In the genomic region with DNA sequence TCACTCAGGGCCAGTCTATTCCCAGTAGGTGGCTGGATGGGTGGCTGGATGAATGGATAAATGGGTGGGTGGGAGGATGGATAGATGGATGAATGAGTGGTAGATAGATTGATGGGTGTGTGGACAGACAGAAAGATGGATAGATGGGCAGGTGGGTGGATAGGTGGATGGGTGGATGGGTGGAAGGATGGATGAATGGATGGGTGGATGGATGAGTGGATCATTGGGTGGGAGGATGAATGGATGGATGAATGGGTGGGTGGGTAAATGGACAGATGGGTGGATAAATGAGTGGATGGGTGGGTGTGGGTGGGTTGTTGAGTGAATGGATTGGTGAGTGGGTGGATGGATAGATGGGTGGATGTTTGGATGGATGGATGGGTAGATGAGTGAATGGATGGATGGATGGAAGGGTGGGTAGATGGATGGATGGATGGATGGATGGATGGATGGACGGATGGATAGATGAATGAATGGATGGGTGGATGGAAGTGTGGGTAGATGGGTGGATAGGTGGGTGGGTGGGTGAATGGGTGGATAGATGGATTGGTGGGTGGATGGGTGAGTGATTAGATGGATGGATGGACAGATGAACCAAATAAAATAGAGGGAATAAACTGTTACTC, we compare ENCODE assay signal across 26 cellular contexts. TPM values are rescaled to one million over a fixed set of nuclear protein-coding genes. Genes with fewer than 3 reads are reported as not detected.
DNase-seq lines count a peak whose midpoint lies in the region; ATAC-seq, FAIRE-seq and TF ChIP-seq lines count a peak whose summit lies in the region.
"Had no signal": no experiment of that assay in that cellular context is flagged by ENCODE, and none has a peak within 500 bp of the region (broad histone marks: within the 10 kb centered on the region; RNA-seq: fewer than 3 reads in every experiment).

No MANE protein-coding gene starts in this region.

- no peak overlapping the region for H3K23ac ChIP-seq in H1 (ENCODE audit: insufficient read length)

- CTCF ChIA-PET in HEK293 (lab: Yijun Ruan, JAX) (interaction anchor here (1.1 to 3.9 kb wide), 2 partner anchors 12 to 68 kb away, joined by 3 to 26 read pairs; no protein-coding TSS in a partner anchor), H1 (lab: Charles Lee; ENCODE audit: partially characterized antibody) (interaction anchor here (0.5 to 4.7 kb wide), 7 partner anchors 11 to 145 kb away, joined by 3 to 41 read pairs (median 5); no protein-coding TSS in a partner anchor)

- H3K4me1 ChIP-seq in HEK293 (ENCODE audit: control insufficient read depth, insufficient read depth, low read length) (no peaks in the 10 kb centered on the region), H1 (replicated peaks in 1 of 4; ENCODE audit: control insufficient read depth in 3 of 4, insufficient read depth in 4 of 4, low read length in 3 of 4) (no peaks in the 10 kb centered on the region; a peak in 1 of 7 replicates)
- H3K4me1 ChIP-seq: BE2C, BLaER1 had no signal

- no peaks in the 10 kb centered on the region for H3K79me2 ChIP-seq in H1 (ENCODE audit: control insufficient read depth in 1 of 2, insufficient read depth in 2 of 2, low read length in 2 of 2)

- no peak for TF ChIP-seq EP300 in H1 (IDR thresholded peaks at IDR 0.05; ENCODE audit: borderline replicate concordance in 1 of 2, low read depth in 2 of 2, low read length in 2 of 2)

- no peak for DNase-seq in H1 (ENCODE audit: low read depth in 1 of 2, low spot score in 2 of 2)
- DNase-seq in urothelium cell line (ENCODE audit: low spot score), result no peak
- no peak for DNase-seq in HCEC 1CT
- DNase-seq: 8988T; ACHN; BE2C; C1 segment of cervical spinal cord; CD4-positive, alpha-beta memory T cell; CD4-positive, CD25-positive, alpha-beta regulatory T cell; CD8-positive, alpha-beta memory T cell; COR-L47; DMS 273 treated with DMSO at 0.1 percent for 48 hours; DMS153; DMS53; DMS79; DND-41; EL; GDM1 had no signal

- H3K36me3 ChIP-seq in HEK293 (ENCODE audit: control insufficient read depth in 2 of 2, insufficient read depth in 1 of 2, low read length in 2 of 2) (no peaks in the 10 kb centered on the region), H1 (ENCODE audit: control insufficient read depth in 2 of 4, insufficient read depth in 4 of 4, low read length in 3 of 4) (no peaks in the 10 kb centered on the region)
- H3K36me3 ChIP-seq: BE2C, BLaER1 had no signal

- H2BK20ac ChIP-seq in H1 (ENCODE audit: low read length), result no peak overlapping the region

- H3K9ac ChIP-seq in H1 (replicated peaks in 1 of 4; ENCODE audit: extremely low read depth in 1 of 4, low read depth in 3 of 4, low read length in 3 of 4), result no peak overlapping the region
- H3K9ac ChIP-seq: BLaER1 had no signal

- TF ChIP-seq CTCF in HEK293 (tag by site-specific recombination; IDR thresholded peaks at IDR 0.05) (no peak), H1 (IDR thresholded peaks at IDR 0.05; ENCODE audit: control extremely low read depth in 1 of 3, insufficient read depth in 1 of 3, low read depth in 1 of 3, low read length in 3 of 3) (no peak)

- H3K27me3 ChIP-seq in H1 (replicated peaks in 1 of 4; ENCODE audit: control insufficient read depth in 3 of 4, extremely low read depth in 1 of 4, insufficient read depth in 3 of 4, low read length in 3 of 4), result no peaks in the 10 kb centered on the region
- H3K27me3 ChIP-seq: BE2C, BLaER1 had no signal

- no peak overlapping the region for H2BK120ac ChIP-seq in H1 (replicated peaks; ENCODE audit: low read depth, low read length)

- TF ChIP-seq POLR2A in H1 (IDR thresholded peaks at IDR 0.05; ENCODE audit: control extremely low read depth in 1 of 2, low read depth in 2 of 2, low read length in 2 of 2), result no peak

- no peak for FAIRE-seq in H1 (lab: Jason Lieb, UNC)
- peak; percentile 93 for FAIRE-seq in urothelium cell line (lab: Jason Lieb, UNC)
- FAIRE-seq: A204.1, GM12878, GM12892, GM18507 had no signal

- H3K4me3 ChIP-seq in HEK293 (ENCODE audit: low read depth, low read length) (no peak overlapping the region), H1 (ENCODE audit: extremely low read depth in 1 of 4, insufficient read depth in 2 of 4, low read depth in 3 of 4, low read length in 4 of 4) (no peak overlapping the region)
- H3K4me3 ChIP-seq: BLaER1, GM12878 had no signal

- H2BK15ac ChIP-seq in H1 (ENCODE audit: low read length), result no peak overlapping the region

- no peak overlapping the region for H4K8ac ChIP-seq in H1 (ENCODE audit: extremely low read depth, insufficient read depth, low read length)

- H3K27ac ChIP-seq in HEK293 (ENCODE audit: extremely low read depth, low read depth, low read length), result no peak overlapping the region
- no peak overlapping the region for H3K27ac ChIP-seq in H1 (ENCODE audit: low read depth, low read length)
- H3K27ac ChIP-seq: BLaER1 had no signal

- H2BK12ac ChIP-seq in H1 (ENCODE audit: low read depth, low read length), result no peak overlapping the region

- H2AFZ ChIP-seq in H1 (ENCODE audit: low read length), result no peak overlapping the region

- H3K14ac ChIP-seq in H1 (ENCODE audit: insufficient read length), result no peak overlapping the region

- no peak overlapping the region for H4K91ac ChIP-seq in H1 (replicated peaks; ENCODE audit: insufficient read length, low read length)

- H3K4ac ChIP-seq in H1 (replicated peaks; ENCODE audit: insufficient read length, low read depth, low read length), result no peak overlapping the region

- no peak overlapping the region for H3K18ac ChIP-seq in H1 (ENCODE audit: extremely low read depth, low read length)

- no peak overlapping the region for H4K5ac ChIP-seq in H1 (ENCODE audit: insufficient read length, low read depth, low read length)

- peaks cover 0 to 1% of the 10 kb centered on the region in 2 experiments for H4K20me1 ChIP-seq in H1 (replicated peaks in 1 of 2; ENCODE audit: control insufficient read depth in 1 of 2, insufficient read depth in 2 of 2, low read length in 2 of 2)
- H4K20me1 ChIP-seq: BLaER1 had no signal

- 83 to 86% methylated on average over 1 of the region's 1 CpG for WGBS in H1 (ENCODE audit: extremely low coverage in 1 of 2, insufficient coverage in 1 of 2, insufficient read length in 1 of 2, insufficient replicate concordance in 2 of 2, low coverage in 1 of 2, low lambda C conversion rate in 2 of 2, missing lambda C conversion rate in 1 of 2), 2 experiments

- no peak for TF ChIP-seq RAD21 in H1 (IDR thresholded peaks at IDR 0.05 in 1 of 2, conservative IDR thresholded peaks at IDR 0.05 in 1 of 2; ENCODE audit: low read depth in 2 of 2, low read length in 2 of 2)

- POLR2A ChIA-PET in HEK293 (lab: Yijun Ruan, JAX) (no interaction called here), H1 (lab: Charles Lee; ENCODE audit: partially characterized antibody) (no interaction called here)

- H3K56ac ChIP-seq in H1 (replicated peaks; ENCODE audit: insufficient read length, low read depth, low read length), result peak overlapping the region; percentile 69

- peaks cover 7% of the 10 kb centered on the region; the same call in 1 of the 2 replicates for H3K23me2 ChIP-seq in H1 (ENCODE audit: low read depth, low read length)

- H3K79me1 ChIP-seq in H1 (ENCODE audit: low read depth, low read length), result no peaks in the 10 kb centered on the region

- H3K4me2 ChIP-seq in H1 (ENCODE audit: insufficient read depth in 1 of 2, low read depth in 2 of 2, low read length in 2 of 2), result no peak overlapping the region
- H3K4me2 ChIP-seq: BLaER1 had no signal

- no peak overlapping the region for H2AK5ac ChIP-seq in H1 (ENCODE audit: low read depth, low read length)

- ATAC-seq in HG03280 (IDR thresholded peaks at IDR 0.05; ENCODE audit: unreplicated experiment), result no peak
- ATAC-seq: GM12878 had no signal

- H2BK5ac ChIP-seq in H1 (ENCODE audit: low read depth, low read length), result no peak overlapping the region

- no peaks in the 10 kb centered on the region for H3K9me3 ChIP-seq in HEK293 (ENCODE audit: control insufficient read depth, insufficient read depth, low read depth, low read length)
- H3K9me3 ChIP-seq in H1 (ENCODE audit: insufficient read depth in 2 of 2, low read depth in 1 of 2, low read length in 1 of 2), result no peaks in the 10 kb centered on the region
- H3K9me3 ChIP-seq: BE2C, BLaER1 had no signal

TF ChIP-seq in HEK293, 187 proteins besides CTCF, POLR2A, EP300 and RAD21 (continues in another document):
- TF ChIP-seq ZNF544 (tag by site-specific recombination; IDR thresholded peaks at IDR 0.05), result no peak
- 0 out of 2 replicates have a peak, but pooled peaks have one; percentile 36 for TF ChIP-seq YY2 (tag by site-specific recombination; IDR thresholded peaks at IDR 0.05)

TF ChIP-seq in H1, 55 proteins besides CTCF, POLR2A, EP300 and RAD21 (continues in another document):
- TF ChIP-seq KDM4A (IDR thresholded peaks at IDR 0.05; ENCODE audit: low read depth, low read length, severe bottlenecking) (no peak), KDM5A (IDR thresholded peaks at IDR 0.05; ENCODE audit: low read length) (no peak), TCF12 (IDR thresholded peaks at IDR 0.05; ENCODE audit: low read depth, low read length) (no peak), EGR1 (IDR thresholded peaks at IDR 0.05; ENCODE audit: borderline replicate concordance, low read depth, low read length) (no peak), POLR2AphosphoS5 (IDR thresholded peaks at IDR 0.05; ENCODE audit: low read depth, low read length) (no peak), KDM1A (IDR thresholded peaks at IDR 0.05; ENCODE audit: borderline replicate concordance, low read length) (no peak), JUN (IDR thresholded peaks at IDR 0.05; ENCODE audit: low read depth, low read length) (no peak), CBX8 (IDR thresholded peaks at IDR 0.05; ENCODE audit: borderline replicate concordance, low read depth, low read length) (no peak), BACH1 (IDR thresholded peaks at IDR 0.05; ENCODE audit: low read length) (no peak), SRF (IDR thresholded peaks at IDR 0.05; ENCODE audit: low read depth, low read length) (no peak), NRF1 (IDR thresholded peaks at IDR 0.05; ENCODE audit: low read depth, low read length) (no peak), CHD1 (IDR thresholded peaks at IDR 0.05; ENCODE audit: low read depth, low read length) (no peak), CEBPB (IDR thresholded peaks at IDR 0.05; ENCODE audit: low read depth, low read length) (no peak), RFX5 (IDR thresholded peaks at IDR 0.05; ENCODE audit: borderline replicate concordance, low read depth, low read length) (no peak)

RNA-seq across cellular contexts. Expression of gene CCNE1, which starts 27.1 kb away (rescaled TPM):
- total RNA-seq in H1 (2021; fragmentation: NEBNext Ultra II Directional; extraction: Animal tissue kit (Norgen Biotek cat#: 25700)), result 41.2 and 43.2 TPM in 2 replicates
- 31.8 and 44.6 TPM in 2 replicates for polyA plus RNA-seq in H1 (2011; rRNA removed)
- polyA plus RNA-seq in H1 (2011; cell fraction: cytosol; rRNA removed), result 40.3 TPM
- 26.6 TPM for polyA plus RNA-seq in H1 (2011; cell fraction: nucleus; rRNA removed)
- polyA plus RNA-seq in H1 (2012, experiment 1 of 2), result 43.1 to 49.6 TPM (median 44.6 TPM) in 4 replicates
- polyA plus RNA-seq in H1 (2012, experiment 2 of 2), result 34.6 TPM
- polyA plus RNA-seq in H1 (2013, experiment 1 of 2), result 35.1 TPM
- 37.0 TPM for polyA plus RNA-seq in H1 (2013, experiment 2 of 2)
- 16.9 and 20.4 TPM in 2 replicates for polyA minus RNA-seq in H1 (2011; rRNA and poly(A)+ RNA removed)
- polyA minus RNA-seq in H1 (2011; cell fraction: cytosol; rRNA and poly(A)+ RNA removed), result 12.8 TPM
- 13.8 TPM for polyA minus RNA-seq in H1 (2011; cell fraction: nucleus; rRNA and poly(A)+ RNA removed)
- polyA plus RNA-seq: CD14-positive monocyte had no signal
